In genomic region chr9:128456613-128457061, GRCh38 we compare ENCODE assay signal across 8 cellular contexts. TPM values are rescaled to one million over a fixed set of nuclear protein-coding genes. Genes with fewer than 3 reads are reported as not detected.
A peak's percentile ranks its signal among the peaks of the same experiment; 100 is the strongest.
DNase-seq lines count a peak whose midpoint lies in the region; FAIRE-seq and TF ChIP-seq lines count a peak whose summit lies in the region.

No MANE protein-coding gene starts in this region.

- H3K9me3 Mint-ChIP-seq in activated naive CD4-positive, alpha-beta T cell treated with anti-CD3 and anti-CD28 coated beads for 36 hours: no peaks in the 10 kb centered on the region
- H3K9me3 Mint-ChIP-seq in osteocyte (ENCODE audit: unreplicated experiment): no peaks in the 10 kb centered on the region

- H3K27ac ChIP-seq in thymus (ENCODE audit: low read depth): peak overlapping the region; percentile 92

- H3K36me3 Mint-ChIP-seq in activated naive CD4-positive, alpha-beta T cell treated with anti-CD3 and anti-CD28 coated beads for 36 hours (ENCODE audit: low read depth): peaks cover 11% of the 10 kb centered on the region
- peaks cover 13% of the 10 kb centered on the region for H3K36me3 Mint-ChIP-seq in osteocyte (ENCODE audit: unreplicated experiment)

- H3K27ac Mint-ChIP-seq in activated naive CD4-positive, alpha-beta T cell treated with anti-CD3 and anti-CD28 coated beads for 36 hours: peak overlapping the region; percentile 84
- peak overlapping the region; percentile 89 for H3K27ac Mint-ChIP-seq in osteocyte (ENCODE audit: unreplicated experiment)

- intact Hi-C loops in activated naive CD4-positive, alpha-beta T cell treated with anti-CD3 and anti-CD28 coated beads for 36 hours (cut with micrococcal nuclease): loop anchor here (1.0 to 10.0 kb wide), 11 partner anchors 18 to 388 kb away; partner anchors contain the start of genes COQ4, GLE1, SLC25A25 and SPOUT1

- H3K79me2 ChIP-seq in Loucy (ENCODE audit: insufficient read depth, low read length): peaks cover 38% of the 10 kb centered on the region

- CTCF ChIA-PET in activated naive CD4-positive, alpha-beta T cell treated with anti-CD3 and anti-CD28 coated beads for 36 hours (lab: Charles Lee): interaction anchor here (1.3 kb wide), 1 partner anchor 49 kb away, joined by 3 read pairs; no protein-coding TSS in a partner anchor

- peaks cover 16% of the 10 kb centered on the region for H4K20me1 ChIP-seq in Loucy (ENCODE audit: insufficient read depth, low read length, poor library complexity, severe bottlenecking)

- no peaks in the 10 kb centered on the region for H3K27me3 ChIP-seq in Loucy (ENCODE audit: insufficient read depth, low read length, poor library complexity, severe bottlenecking)
- no peaks in the 10 kb centered on the region for H3K27me3 ChIP-seq in thymus (ENCODE audit: control insufficient read depth, insufficient read depth)

- no peaks in the 10 kb centered on the region for H3K27me3 Mint-ChIP-seq in activated naive CD4-positive, alpha-beta T cell treated with anti-CD3 and anti-CD28 coated beads for 36 hours (ENCODE audit: low read depth)
- no peaks in the 10 kb centered on the region for H3K27me3 Mint-ChIP-seq in osteocyte (ENCODE audit: unreplicated experiment)

- H3K9me2 ChIP-seq in Loucy (replicated peaks; ENCODE audit: low read depth, low read length): no peaks in the 10 kb centered on the region

- TF ChIP-seq CTCF in Loucy (conservative IDR thresholded peaks at IDR 0.05; ENCODE audit: low read length): no peak
- no peak for TF ChIP-seq CTCF in osteocyte (IDR thresholded peaks at IDR 0.05)

- H3K4me1 ChIP-seq in Loucy (ENCODE audit: insufficient read depth, low read length, poor library complexity, severe bottlenecking) (peaks cover 15% of the 10 kb centered on the region), thymus (ENCODE audit: control insufficient read depth, insufficient read depth, low read length) (peaks cover 10% of the 10 kb centered on the region)

- H3K9me3 ChIP-seq in Loucy (ENCODE audit: insufficient read depth, low read depth, low read length) (no peaks in the 10 kb centered on the region), thymus (ENCODE audit: control insufficient read depth) (no peaks in the 10 kb centered on the region)

- peak overlapping the region; percentile 90 for H3K4me3 Mint-ChIP-seq in activated naive CD4-positive, alpha-beta T cell treated with anti-CD3 and anti-CD28 coated beads for 36 hours
- H3K4me3 Mint-ChIP-seq in osteocyte (ENCODE audit: unreplicated experiment): peak overlapping the region; percentile 89

- H3K9ac ChIP-seq in Loucy (ENCODE audit: low read depth, low read length, poor library complexity, severe bottlenecking): peak overlapping the region; percentile 96

- DNase-seq in EL (peak; percentile 84), H54 (ENCODE audit: insufficient read length, low spot score) (peak; percentile 97), SK-N-DZ (ENCODE audit: low spot score) (peak; percentile 66), glomerular visceral epithelial cell (ENCODE audit: extremely low spot score) (peak; percentile 72), osteocyte (ENCODE audit: extremely low spot score, unreplicated experiment) (peak; percentile 88)
- peak; percentile 77 for DNase-seq in activated naive CD4-positive, alpha-beta T cell treated with anti-CD3 and anti-CD28 coated beads for 36 hours

- under 1% methylated on average over 48 of the region's 48 CpGs for WGBS in thymus

- FAIRE-seq in H54 (lab: Jason Lieb, UNC): no peak

- H3K4me3 ChIP-seq in Loucy (ENCODE audit: low read length, poor library complexity, severe bottlenecking) (peak overlapping the region; percentile 100), thymus (ENCODE audit: low read length) (peak overlapping the region; percentile 90)

- H3K4me1 Mint-ChIP-seq in activated naive CD4-positive, alpha-beta T cell treated with anti-CD3 and anti-CD28 coated beads for 36 hours (ENCODE audit: low read depth): peaks cover 15% of the 10 kb centered on the region
- H3K4me1 Mint-ChIP-seq in osteocyte (ENCODE audit: unreplicated experiment): peaks cover 13% of the 10 kb centered on the region

- H3K36me3 ChIP-seq in Loucy (ENCODE audit: insufficient read depth, low read length) (peaks cover 19% of the 10 kb centered on the region; the same call in 1 of the 2 replicates), thymus (ENCODE audit: control insufficient read depth, insufficient read depth) (peaks cover 20% of the 10 kb centered on the region)

- H2AFZ ChIP-seq in Loucy (ENCODE audit: low read length): peak overlapping the region; percentile 97

- no peaks in the 10 kb centered on the region for H3F3A ChIP-seq in Loucy (ENCODE audit: low read depth)

- H3K4me2 ChIP-seq in Loucy (ENCODE audit: low read depth, low read length, poor library complexity, severe bottlenecking): peak overlapping the region; percentile 96

- peak; percentile 15; the same call in 1 of the 2 replicates for TF ChIP-seq POLR2A in H54 (IDR thresholded peaks at IDR 0.05; ENCODE audit: low read depth, low read length)

RNA-seq across cellular contexts. Expression of gene ODF2, which starts 0.8 kb away (rescaled TPM):
- 41.0 and 44.2 TPM in 2 replicates for polyA plus RNA-seq in SK-N-DZ (2014; cell fraction: cytosol; rRNA removed)
- polyA plus RNA-seq in SK-N-DZ (2014; cell fraction: nucleus; rRNA removed): 129 and 152 TPM in 2 replicates
- total RNA-seq in activated naive CD4-positive, alpha-beta T cell treated with anti-CD3 and anti-CD28 coated beads for 36 hours: 10 to 100 TPM; 73.6 to 73.7 TPM
- total RNA-seq in osteocyte: 37.7 and 40.5 TPM in 2 replicates
- 22.7 TPM for polyA plus RNA-seq in thymus

RNA-seq across cellular contexts. Expression of gene CERCAM, which starts 36.0 kb away (rescaled TPM):
- 17.3 and 17.5 TPM in 2 replicates for polyA plus RNA-seq in SK-N-DZ (2014; cell fraction: cytosol; rRNA removed)
- 25.4 and 37.9 TPM in 2 replicates for polyA plus RNA-seq in SK-N-DZ (2014; cell fraction: nucleus; rRNA removed)
- under 1 TPM; 0.33 to 0.57 TPM for total RNA-seq in activated naive CD4-positive, alpha-beta T cell treated with anti-CD3 and anti-CD28 coated beads for 36 hours
- 128 and 132 TPM in 2 replicates for total RNA-seq in osteocyte
- polyA plus RNA-seq in thymus: 3.1 TPM

RNA-seq across cellular contexts. Expression of gene GLE1, which starts 47.9 kb away (rescaled TPM):
- polyA plus RNA-seq in SK-N-DZ (2014; cell fraction: cytosol; rRNA removed): 31.9 and 33.4 TPM in 2 replicates
- polyA plus RNA-seq in SK-N-DZ (2014; cell fraction: nucleus; rRNA removed): 15.2 and 17.9 TPM in 2 replicates
- 10 to 100 TPM; 48.7 to 51.6 TPM for total RNA-seq in activated naive CD4-positive, alpha-beta T cell treated with anti-CD3 and anti-CD28 coated beads for 36 hours
- 17.2 and 17.4 TPM in 2 replicates for total RNA-seq in osteocyte
- polyA plus RNA-seq in thymus: 23.7 TPM

Comparison
In these comparisons a context has a peak if more than half of its experiments do, and no peak if none do; other contexts are left out.
1. Peak in every context shown above with its lines: DNase-seq, H3K4me3 ChIP-seq and H3K27ac ChIP-seq.
2. RNA of gene CERCAM, which starts 36.0 kb away (total RNA-seq): 128 to 132 TPM in osteocyte; 0.33 to 0.57 TPM in activated naive CD4-positive, alpha-beta T cell treated with anti-CD3 and anti-CD28 coated beads for 36 hours; every median in the first group is over 10 times any median in the second.